Comparison of ENCODE assay signal across 17 cellular contexts in genomic region chr15:41923424-41923999, GRCh38.
"Had no signal": no experiment of that assay in that cellular context is flagged by ENCODE, and none has a peak within 500 bp of the region (broad histone marks: within the 10 kb centered on the region; RNA-seq: fewer than 3 reads in every experiment).

No MANE protein-coding gene starts in this region.

- H3K4me3 Mint-ChIP-seq: activated CD4-positive, alpha-beta memory T cell treated with anti-CD3 and anti-CD28 coated beads for 36 hours; activated naive CD8-positive, alpha-beta T cell treated with anti-CD3 and anti-CD28 coated beads, Interleukin-2, amount 10 ng/mL, durations not matched to agents 7 days and 5 days; activated T-cell treated with anti-CD3 and anti-CD28 coated beads, Interleukin-2, amount 50 U/mL, for 72 hours; naive thymus-derived CD8-positive, alpha-beta T cell; stimulated activated naive CD8-positive, alpha-beta T cell treated with anti-CD3 and anti-CD28 coated beads, Interleukin-15, Interleukin-2, amounts not matched to agents 100 ng/mL and 50 ng/mL, for 24 hours had no signal

- H3K9me3 ChIP-seq: ascending aorta, right lobe of liver, testis had no signal

- H3K27me3 Mint-ChIP-seq: activated CD4-positive, alpha-beta memory T cell treated with anti-CD3 and anti-CD28 coated beads for 36 hours; activated naive CD8-positive, alpha-beta T cell treated with anti-CD3 and anti-CD28 coated beads, Interleukin-2, amount 10 ng/mL, durations not matched to agents 7 days and 5 days; naive thymus-derived CD8-positive, alpha-beta T cell; progenitor cell of endocrine pancreas; stimulated activated naive CD8-positive, alpha-beta T cell treated with anti-CD3 and anti-CD28 coated beads, Interleukin-15, Interleukin-2, amounts not matched to agents 100 ng/mL and 50 ng/mL, for 24 hours had no signal

- H3K4me3 ChIP-seq: ascending aorta, coronary artery, lung, right lobe of liver, testis had no signal

- H3K27ac ChIP-seq: ascending aorta, coronary artery, testis had no signal

- DNase-seq: activated CD4-positive, alpha-beta memory T cell treated with anti-CD3 and anti-CD28 coated beads for 36 hours; activated CD4-positive, CD25-positive, alpha-beta regulatory T cell treated with anti-CD3 and anti-CD28 coated beads, Interleukin-2, amount 50 U/mL, for 72 hours; activated naive CD8-positive, alpha-beta T cell treated with anti-CD3 and anti-CD28 coated beads, Interleukin-2, amount 10 ng/mL, durations not matched to agents 7 days and 5 days; activated T-cell treated with anti-CD3 and anti-CD28 coated beads, Interleukin-2, amount 50 U/mL, for 72 hours; central memory CD4-positive, alpha-beta T cell; effector CD8-positive, alpha-beta T cell; hypothalamus; naive thymus-derived CD8-positive, alpha-beta T cell; nucleus accumbens; right lobe of liver; stimulated activated CD4-positive, alpha-beta T cell treated with anti-CD3 and anti-CD28 coated beads, Interleukin-12 subunit alpha, Interleukin-12 subunit beta, amount 100 ng/mL, for 4 hours; testis had no signal

- H3K27ac Mint-ChIP-seq: activated CD4-positive, alpha-beta memory T cell treated with anti-CD3 and anti-CD28 coated beads for 36 hours; activated naive CD8-positive, alpha-beta T cell treated with anti-CD3 and anti-CD28 coated beads, Interleukin-2, amount 10 ng/mL, durations not matched to agents 7 days and 5 days; activated T-cell treated with anti-CD3 and anti-CD28 coated beads, Interleukin-2, amount 50 U/mL, for 72 hours; stimulated activated naive CD8-positive, alpha-beta T cell treated with anti-CD3 and anti-CD28 coated beads, Interleukin-15, Interleukin-2, amounts not matched to agents 100 ng/mL and 50 ng/mL, for 24 hours had no signal

- ATAC-seq: activated T-cell treated with anti-CD3 and anti-CD28 coated beads, Interleukin-2, amount 50 U/mL, for 72 hours; naive thymus-derived CD8-positive, alpha-beta T cell; right lobe of liver had no signal

- H3K27me3 ChIP-seq: ascending aorta, right lobe of liver, testis had no signal

- H3K9me3 Mint-ChIP-seq: activated CD4-positive, alpha-beta memory T cell treated with anti-CD3 and anti-CD28 coated beads for 36 hours; activated naive CD8-positive, alpha-beta T cell treated with anti-CD3 and anti-CD28 coated beads, Interleukin-2, amount 10 ng/mL, durations not matched to agents 7 days and 5 days; activated T-cell treated with anti-CD3 and anti-CD28 coated beads, Interleukin-2, amount 50 U/mL, for 72 hours; naive thymus-derived CD8-positive, alpha-beta T cell; stimulated activated naive CD8-positive, alpha-beta T cell treated with anti-CD3 and anti-CD28 coated beads, Interleukin-15, Interleukin-2, amounts not matched to agents 100 ng/mL and 50 ng/mL, for 24 hours had no signal
